22 cellular contexts compared by ENCODE assay signal in the genomic region with DNA sequence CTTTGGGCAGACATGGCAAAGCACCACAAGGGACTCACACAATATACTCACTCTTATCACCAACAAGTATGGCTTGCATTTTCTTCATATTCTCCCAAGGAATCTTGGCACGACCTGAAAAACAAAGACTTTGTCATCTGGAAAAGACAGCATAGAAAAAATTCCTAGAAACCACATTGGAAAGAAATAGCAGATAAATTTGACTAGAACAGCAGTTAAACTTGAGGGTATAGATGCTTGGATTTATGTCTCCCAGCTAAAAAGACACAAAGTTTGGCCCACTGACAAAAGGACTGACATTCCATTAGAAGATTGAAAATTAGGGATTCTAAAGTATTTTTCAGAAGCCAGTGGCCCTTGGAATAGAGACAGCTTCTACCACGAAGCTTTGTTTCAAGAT. TPM values are rescaled to one million over a fixed set of nuclear protein-coding genes. Genes with fewer than 3 reads are reported as not detected.
DNase-seq lines count a peak whose midpoint lies in the region; ATAC-seq, FAIRE-seq and TF ChIP-seq lines count a peak whose summit lies in the region.
"Had no signal": no experiment of that assay in that cellular context is flagged by ENCODE, and none has a peak within 500 bp of the region (broad histone marks: within the 10 kb centered on the region; RNA-seq: fewer than 3 reads in every experiment).

No MANE protein-coding gene starts in this region.

- H3K4me3 Mint-ChIP-seq in HFFc6 (no peak overlapping the region), astrocyte (ENCODE audit: unreplicated experiment) (no peak overlapping the region)
- H3K4me3 Mint-ChIP-seq: CD4-positive, alpha-beta memory T cell had no signal

- H3K9me3 Mint-ChIP-seq in HFFc6, result no peaks in the 10 kb centered on the region
- H3K9me3 Mint-ChIP-seq in astrocyte (ENCODE audit: unreplicated experiment), result no peaks in the 10 kb centered on the region

- H3K9me2 ChIP-seq in SK-N-SH, result no peaks in the 10 kb centered on the region

- H3K27me3 ChIP-seq in SK-N-SH (ENCODE audit: insufficient read depth) (no peaks in the 10 kb centered on the region), astrocyte (ENCODE audit: insufficient read depth, low read length) (no peaks in the 10 kb centered on the region), SJCRH30 (no peaks in the 10 kb centered on the region)

- FAIRE-seq in astrocyte (lab: Jason Lieb, UNC), result peak; percentile 54
- FAIRE-seq: A204.1, G401.6, GM12878, GM18507, H1 had no signal

- H3K27me3 Mint-ChIP-seq in HFFc6 (ENCODE audit: insufficient read depth) (no peaks in the 10 kb centered on the region), astrocyte (ENCODE audit: low read depth, unreplicated experiment) (peaks cover 3% of the 10 kb centered on the region)

- H3K4me1 ChIP-seq in SK-N-SH (ENCODE audit: control insufficient read depth in 1 of 2, insufficient read depth in 2 of 2, low read depth in 1 of 2, low read length in 1 of 2) (no peaks in the 10 kb centered on the region), astrocyte (ENCODE audit: insufficient read depth, low read length) (peaks cover 4% of the 10 kb centered on the region), SJCRH30 (no peaks in the 10 kb centered on the region)

- H3K79me2 ChIP-seq in SK-N-SH (ENCODE audit: insufficient read depth) (0 out of 2 replicates have a peak, but pooled peaks cover 4% of the 10 kb centered on the region), astrocyte (ENCODE audit: insufficient read depth, low read length) (no peaks in the 10 kb centered on the region)

- ATAC-seq in SK-N-SH treated with all-trans-retinoic acid at 6 μM for 48 hours, result no peak
- no peak for ATAC-seq in GM19452 (IDR thresholded peaks at IDR 0.05; ENCODE audit: unreplicated experiment)
- ATAC-seq: GM12878 had no signal

- H3K27ac ChIP-seq in SK-N-SH (ENCODE audit: low read depth in 2 of 2, low read length in 1 of 2) (peak overlapping the region in 1 of 2 experiments; percentile 83; a peak in 2 of 4 replicates), astrocyte (ENCODE audit: low read depth, low read length) (no peak overlapping the region), SJCRH30 (no peak overlapping the region)
- H3K27ac ChIP-seq: 22Rv1 had no signal

- H3K27ac Mint-ChIP-seq in HFFc6 (peak overlapping the region; percentile 21; the same call in 1 of the 2 replicates), astrocyte (ENCODE audit: unreplicated experiment) (no peak overlapping the region)
- H3K27ac Mint-ChIP-seq: CD4-positive, alpha-beta memory T cell had no signal

- H3K4me3 ChIP-seq in SK-N-SH (ENCODE audit: low read depth in 2 of 2, low read length in 1 of 2), result no peak overlapping the region
- no peak overlapping the region for H3K4me3 ChIP-seq in astrocyte (ENCODE audit: insufficient read depth, low read depth, low read length)
- no peak overlapping the region for H3K4me3 ChIP-seq in SJCRH30
- H3K4me3 ChIP-seq: GM12878 had no signal

- H2AFZ ChIP-seq in SK-N-SH (ENCODE audit: low read depth) (no peak overlapping the region), astrocyte (ENCODE audit: low read depth, low read length) (no peak overlapping the region)

- TF ChIP-seq RAD21 in SK-N-SH (IDR thresholded peaks at IDR 0.05; ENCODE audit: low read length), result no peak

- H3K9me3 ChIP-seq in SK-N-SH, result no peaks in the 10 kb centered on the region; the same call in 1 of the 2 replicates
- no peaks in the 10 kb centered on the region for H3K9me3 ChIP-seq in astrocyte (ENCODE audit: insufficient read depth, low read depth, low read length)
- H3K9me3 ChIP-seq in SJCRH30 (replicated peaks), result no peaks in the 10 kb centered on the region

- peaks cover 0 to 3% of the 10 kb centered on the region in 2 experiments for H3K36me3 ChIP-seq in SK-N-SH (replicated peaks in 1 of 2; ENCODE audit: control insufficient read depth in 1 of 2, insufficient read depth in 2 of 2, low read length in 1 of 2)
- no peaks in the 10 kb centered on the region for H3K36me3 ChIP-seq in astrocyte (ENCODE audit: insufficient read depth, low read length)
- no peaks in the 10 kb centered on the region for H3K36me3 ChIP-seq in SJCRH30

- DNase-seq in SK-N-SH, result no peak
- DNase-seq in HFFc6, result no peak
- peak; percentile 61 for DNase-seq in astrocyte (ENCODE audit: low read depth)
- no peak for DNase-seq in SJCRH30
- DNase-seq in NCI-H1436 (lab: John Stamatoyannopoulos, UW), result no peak
- no peak for DNase-seq in NCI-H446 (lab: John Stamatoyannopoulos, UW)
- DNase-seq: C1 segment of cervical spinal cord; Calu3; CD4-positive, alpha-beta memory T cell; COR-L47; DMS53; DMS79 treated with DMSO at 0.1 percent for 48 hours; H7; HCEC 1CT had no signal

- WGBS in SK-N-SH (ENCODE audit: low lambda C conversion rate), result 44% methylated on average over 2 of the region's 2 CpGs

- no peaks in the 10 kb centered on the region for H4K20me1 ChIP-seq in SK-N-SH (ENCODE audit: insufficient read depth)
- H4K20me1 ChIP-seq in astrocyte (ENCODE audit: insufficient read depth, low read length), result no peaks in the 10 kb centered on the region

- peaks cover 16% of the 10 kb centered on the region for H3K36me3 Mint-ChIP-seq in HFFc6 (ENCODE audit: low read depth)
- peaks cover 3% of the 10 kb centered on the region for H3K36me3 Mint-ChIP-seq in astrocyte (ENCODE audit: low read depth, unreplicated experiment)
- H3K36me3 Mint-ChIP-seq: CD4-positive, alpha-beta memory T cell had no signal

- no peak for TF ChIP-seq EP300 in SK-N-SH (IDR thresholded peaks at IDR 0.05; ENCODE audit: borderline replicate concordance in 1 of 2, low read depth in 1 of 2, low read length in 1 of 2)

- H3K9ac ChIP-seq in SK-N-SH, result no peak overlapping the region
- no peak overlapping the region for H3K9ac ChIP-seq in astrocyte (ENCODE audit: low read length)

- peaks cover 23% of the 10 kb centered on the region for H3F3A ChIP-seq in SK-N-SH (replicated peaks; ENCODE audit: insufficient read depth)

- CTCF ChIA-PET in SK-N-SH (lab: Yijun Ruan, JAX), result no interaction called here

- H3K4me1 Mint-ChIP-seq in HFFc6 (ENCODE audit: low read depth) (peaks cover 70% of the 10 kb centered on the region), astrocyte (ENCODE audit: low read depth, unreplicated experiment) (no peaks in the 10 kb centered on the region)
- H3K4me1 Mint-ChIP-seq: CD4-positive, alpha-beta memory T cell had no signal

- H3K4me2 ChIP-seq in SK-N-SH (no peak overlapping the region), astrocyte (ENCODE audit: low read length) (no peak overlapping the region)

- POLR2A ChIA-PET in SK-N-SH (lab: Yijun Ruan, JAX), result no interaction called here

- TF ChIP-seq CTCF in SK-N-SH (IDR thresholded peaks at IDR 0.05), result no peak
- no peak for TF ChIP-seq CTCF in HFFc6 (IDR thresholded peaks at IDR 0.05)
- no peak for TF ChIP-seq CTCF in astrocyte (IDR thresholded peaks at IDR 0.05; ENCODE audit: insufficient read depth, low read depth, low read length)

TF ChIP-seq in SK-N-SH, 30 proteins besides CTCF, POLR2A, EP300 and RAD21 (continues in another document):
- TF ChIP-seq, protein P1, sequence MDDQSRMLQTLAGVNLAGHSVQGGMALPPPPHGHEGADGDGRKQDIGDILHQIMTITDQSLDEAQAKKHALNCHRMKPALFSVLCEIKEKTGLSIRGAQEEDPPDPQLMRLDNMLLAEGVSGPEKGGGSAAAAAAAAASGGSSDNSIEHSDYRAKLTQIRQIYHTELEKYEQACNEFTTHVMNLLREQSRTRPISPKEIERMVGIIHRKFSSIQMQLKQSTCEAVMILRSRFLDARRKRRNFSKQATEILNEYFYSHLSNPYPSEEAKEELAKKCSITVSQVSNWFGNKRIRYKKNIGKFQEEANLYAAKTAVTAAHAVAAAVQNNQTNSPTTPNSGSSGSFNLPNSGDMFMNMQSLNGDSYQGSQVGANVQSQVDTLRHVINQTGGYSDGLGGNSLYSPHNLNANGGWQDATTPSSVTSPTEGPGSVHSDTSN (IDR thresholded peaks at IDR 0.05), result no peak
- no peak for TF ChIP-seq ELF1 (IDR thresholded peaks at IDR 0.05)
- no peak for TF ChIP-seq JUND (IDR thresholded peaks at IDR 0.05)
- TF ChIP-seq TCF12 (IDR thresholded peaks at IDR 0.05), result peak; percentile 21; the same call in 1 of the 2 replicates
- TF ChIP-seq, protein P2, sequence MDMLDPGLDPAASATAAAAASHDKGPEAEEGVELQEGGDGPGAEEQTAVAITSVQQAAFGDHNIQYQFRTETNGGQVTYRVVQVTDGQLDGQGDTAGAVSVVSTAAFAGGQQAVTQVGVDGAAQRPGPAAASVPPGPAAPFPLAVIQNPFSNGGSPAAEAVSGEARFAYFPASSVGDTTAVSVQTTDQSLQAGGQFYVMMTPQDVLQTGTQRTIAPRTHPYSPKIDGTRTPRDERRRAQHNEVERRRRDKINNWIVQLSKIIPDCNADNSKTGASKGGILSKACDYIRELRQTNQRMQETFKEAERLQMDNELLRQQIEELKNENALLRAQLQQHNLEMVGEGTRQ (IDR thresholded peaks at IDR 0.05; ENCODE audit: borderline replicate concordance, low read depth, low read length), result no peak

TF ChIP-seq in SK-N-SH treated with all-trans-retinoic acid at 6 μM for 48 hours, 23 proteins besides CTCF, POLR2A, EP300 and RAD21 (continues in another document):
- TF ChIP-seq, protein P3, sequence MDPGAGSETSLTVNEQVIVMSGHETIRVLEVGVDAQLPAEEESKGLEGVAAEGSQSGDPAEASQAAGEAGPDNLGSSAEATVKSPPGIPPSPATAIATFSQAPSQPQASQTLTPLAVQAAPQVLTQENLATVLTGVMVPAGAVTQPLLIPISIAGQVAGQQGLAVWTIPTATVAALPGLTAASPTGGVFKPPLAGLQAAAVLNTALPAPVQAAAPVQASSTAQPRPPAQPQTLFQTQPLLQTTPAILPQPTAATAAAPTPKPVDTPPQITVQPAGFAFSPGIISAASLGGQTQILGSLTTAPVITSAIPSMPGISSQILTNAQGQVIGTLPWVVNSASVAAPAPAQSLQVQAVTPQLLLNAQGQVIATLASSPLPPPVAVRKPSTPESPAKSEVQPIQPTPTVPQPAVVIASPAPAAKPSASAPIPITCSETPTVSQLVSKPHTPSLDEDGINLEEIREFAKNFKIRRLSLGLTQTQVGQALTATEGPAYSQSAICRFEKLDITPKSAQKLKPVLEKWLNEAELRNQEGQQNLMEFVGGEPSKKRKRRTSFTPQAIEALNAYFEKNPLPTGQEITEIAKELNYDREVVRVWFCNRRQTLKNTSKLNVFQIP (CRISPR knock-in tag; IDR thresholded peaks at IDR 0.05; ENCODE audit: borderline replicate concordance, low read depth), result no peak
- no peak for TF ChIP-seq PPARA (CRISPR knock-in tag; IDR thresholded peaks at IDR 0.05; ENCODE audit: borderline replicate concordance)
- TF ChIP-seq ZFP3 (CRISPR knock-in tag; IDR thresholded peaks at IDR 0.05), result no peak
- TF ChIP-seq ZNF565 (CRISPR knock-in tag; conservative IDR thresholded peaks at IDR 0.05; ENCODE audit: low read depth), result no peak
- TF ChIP-seq TOX (CRISPR knock-in tag; IDR thresholded peaks at IDR 0.05; ENCODE audit: borderline replicate concordance), result no peak
- TF ChIP-seq OSR1 (CRISPR knock-in tag; IDR thresholded peaks at IDR 0.05), result no peak
- TF ChIP-seq GLIS3 (CRISPR knock-in tag; IDR thresholded peaks at IDR 0.05), result no peak

RNA-seq across cellular contexts. Expression of a gene that starts 6.9 kb away (rescaled TPM):
- polyA plus RNA-seq in SK-N-SH (2012; rRNA removed), result 81.9 and 84.7 TPM in 2 replicates
- 113 and 118 TPM in 2 replicates for polyA plus RNA-seq in SK-N-SH (2012; cell fraction: cytosol; rRNA removed)
- polyA plus RNA-seq in SK-N-SH (2012; cell fraction: nucleus; rRNA removed), result 98.6 and 151 TPM in 2 replicates
- 100 to 1,000 TPM; 323 to 374 (median 351) TPM for total RNA-seq in HFFc6 (2021; fragmentation: NEBNext Ultra II Directional; extraction: Animal tissue kit (Norgen Biotek cat#: 25700))
- 20.3 and 24.2 TPM in 2 replicates for total RNA-seq in astrocyte
- total RNA-seq in SJCRH30 (2014; rRNA removed; shearing (Covaris generic)), result 4.9 and 5.6 TPM in 2 replicates
- total RNA-seq: CD4-positive, alpha-beta memory T cell; GM12878 had no signal
- polyA plus RNA-seq: CD4-positive, alpha-beta memory T cell had no signal

Comparison
In these comparisons a context has a peak if more than half of its experiments do, and no peak if none do; other contexts are left out.
1. RNA of a gene that starts 6.9 kb away (total RNA-seq): 323 to 374 TPM in HFFc6; 20.3 to 24.2 TPM in astrocyte and 4.9 to 5.6 TPM in SJCRH30; every median in the first group is over 10 times any median in the second.